Comparison of ENCODE assay signal across 1 cellular context in genomic region chr1:37931493-37932158, GRCh38.
A peak's percentile ranks its signal among the peaks of the same experiment; 100 is the strongest.
TF ChIP-seq lines count a peak whose summit lies in the region.

No MANE protein-coding gene starts in this region.

TF ChIP-seq in HepG2, 621 proteins besides CTCF, POLR2A, EP300 and RAD21 (continues in another document):
- TF ChIP-seq ADNP (CRISPR knock-in tag; IDR thresholded peaks at IDR 0.05) (no peak), TEAD3 (CRISPR knock-in tag; optimal IDR thresholded peaks at IDR 0.05; ENCODE audit: borderline replicate concordance) (no peak), CEBPZ (IDR thresholded peaks at IDR 0.05; ENCODE audit: low read length) (peak; percentile 53; the same call in 1 of the 2 replicates), IKZF4 (CRISPR knock-in tag; IDR thresholded peaks at IDR 0.05; ENCODE audit: borderline replicate concordance, low read depth, not compliant biosample characterization) (no peak), MXI1 (IDR thresholded peaks at IDR 0.05; ENCODE audit: borderline replicate concordance, low read depth, low read length) (peak; percentile 40; the same call in 1 of the 3 replicates), TFDP1 (CRISPR knock-in tag; IDR thresholded peaks at IDR 0.05; ENCODE audit: borderline replicate concordance) (0 out of 2 replicates have a peak, but pooled peaks have one; percentile 28), ZNF549 (CRISPR knock-in tag; IDR thresholded peaks at IDR 0.05) (no peak), SPEN (CRISPR knock-in tag; IDR thresholded peaks at IDR 0.05; ENCODE audit: low read depth) (no peak), GZF1 (CRISPR knock-in tag; IDR thresholded peaks at IDR 0.05) (no peak), ARNTL (CRISPR knock-in tag; IDR thresholded peaks at IDR 0.05) (no peak), PBX2 (CRISPR knock-in tag; IDR thresholded peaks at IDR 0.05) (peak; percentile 91), ZNF331 (CRISPR knock-in tag; IDR thresholded peaks at IDR 0.05) (no peak), ZNF282 (IDR thresholded peaks at IDR 0.05; ENCODE audit: partially characterized antibody) (no peak), ZNF780A (CRISPR knock-in tag; IDR thresholded peaks at IDR 0.05) (no peak), LCORL (IDR thresholded peaks at IDR 0.05) (no peak), LCORL (CRISPR knock-in tag; IDR thresholded peaks at IDR 0.05) (no peak), ZNF773 (CRISPR knock-in tag; IDR thresholded peaks at IDR 0.05; ENCODE audit: borderline replicate concordance) (no peak), CREB1 (IDR thresholded peaks at IDR 0.05) (peak; percentile 50; the same call in 1 of the 2 replicates), CREB1 (CRISPR knock-in tag; IDR thresholded peaks at IDR 0.05) (peak; percentile 69; the same call in 1 of the 2 replicates), ARID4A (CRISPR knock-in tag; IDR thresholded peaks at IDR 0.05; ENCODE audit: borderline replicate concordance) (peak; percentile 61; the same call in 1 of the 2 replicates), SKI (IDR thresholded peaks at IDR 0.05; ENCODE audit: partially characterized antibody) (no peak), ZNF644 (CRISPR knock-in tag; IDR thresholded peaks at IDR 0.05; ENCODE audit: low read depth) (no peak), ZNF30 (CRISPR knock-in tag; IDR thresholded peaks at IDR 0.05) (no peak), WIZ (CRISPR knock-in tag; IDR thresholded peaks at IDR 0.05) (no peak), SP1 (IDR thresholded peaks at IDR 0.05) (no peak), SP1 (CRISPR knock-in tag; IDR thresholded peaks at IDR 0.05) (peak; percentile 82; the same call in 1 of the 2 replicates), HNRNPLL (IDR thresholded peaks at IDR 0.05; ENCODE audit: low read depth, low read length, poor library complexity, severe bottlenecking) (peak; percentile 84), PHF8 (CRISPR knock-in tag; IDR thresholded peaks at IDR 0.05) (no peak; the same call in 1 of the 2 replicates), BCL3 (CRISPR knock-in tag; IDR thresholded peaks at IDR 0.05) (no peak), JUNB (CRISPR knock-in tag; IDR thresholded peaks at IDR 0.05; ENCODE audit: borderline replicate concordance) (no peak), POLR2G (IDR thresholded peaks at IDR 0.05; ENCODE audit: low read depth, low read length) (peak; percentile 60), SMYD3 (CRISPR knock-in tag; IDR thresholded peaks at IDR 0.05) (no peak), HOXA7 (CRISPR knock-in tag; IDR thresholded peaks at IDR 0.05) (no peak), FOXA3 (CRISPR knock-in tag; IDR thresholded peaks at IDR 0.05) (no peak), CREM (IDR thresholded peaks at IDR 0.05) (peak; percentile 56), CREM (CRISPR knock-in tag; IDR thresholded peaks at IDR 0.05) (no peak)
- TF ChIP-seq, protein P1, sequence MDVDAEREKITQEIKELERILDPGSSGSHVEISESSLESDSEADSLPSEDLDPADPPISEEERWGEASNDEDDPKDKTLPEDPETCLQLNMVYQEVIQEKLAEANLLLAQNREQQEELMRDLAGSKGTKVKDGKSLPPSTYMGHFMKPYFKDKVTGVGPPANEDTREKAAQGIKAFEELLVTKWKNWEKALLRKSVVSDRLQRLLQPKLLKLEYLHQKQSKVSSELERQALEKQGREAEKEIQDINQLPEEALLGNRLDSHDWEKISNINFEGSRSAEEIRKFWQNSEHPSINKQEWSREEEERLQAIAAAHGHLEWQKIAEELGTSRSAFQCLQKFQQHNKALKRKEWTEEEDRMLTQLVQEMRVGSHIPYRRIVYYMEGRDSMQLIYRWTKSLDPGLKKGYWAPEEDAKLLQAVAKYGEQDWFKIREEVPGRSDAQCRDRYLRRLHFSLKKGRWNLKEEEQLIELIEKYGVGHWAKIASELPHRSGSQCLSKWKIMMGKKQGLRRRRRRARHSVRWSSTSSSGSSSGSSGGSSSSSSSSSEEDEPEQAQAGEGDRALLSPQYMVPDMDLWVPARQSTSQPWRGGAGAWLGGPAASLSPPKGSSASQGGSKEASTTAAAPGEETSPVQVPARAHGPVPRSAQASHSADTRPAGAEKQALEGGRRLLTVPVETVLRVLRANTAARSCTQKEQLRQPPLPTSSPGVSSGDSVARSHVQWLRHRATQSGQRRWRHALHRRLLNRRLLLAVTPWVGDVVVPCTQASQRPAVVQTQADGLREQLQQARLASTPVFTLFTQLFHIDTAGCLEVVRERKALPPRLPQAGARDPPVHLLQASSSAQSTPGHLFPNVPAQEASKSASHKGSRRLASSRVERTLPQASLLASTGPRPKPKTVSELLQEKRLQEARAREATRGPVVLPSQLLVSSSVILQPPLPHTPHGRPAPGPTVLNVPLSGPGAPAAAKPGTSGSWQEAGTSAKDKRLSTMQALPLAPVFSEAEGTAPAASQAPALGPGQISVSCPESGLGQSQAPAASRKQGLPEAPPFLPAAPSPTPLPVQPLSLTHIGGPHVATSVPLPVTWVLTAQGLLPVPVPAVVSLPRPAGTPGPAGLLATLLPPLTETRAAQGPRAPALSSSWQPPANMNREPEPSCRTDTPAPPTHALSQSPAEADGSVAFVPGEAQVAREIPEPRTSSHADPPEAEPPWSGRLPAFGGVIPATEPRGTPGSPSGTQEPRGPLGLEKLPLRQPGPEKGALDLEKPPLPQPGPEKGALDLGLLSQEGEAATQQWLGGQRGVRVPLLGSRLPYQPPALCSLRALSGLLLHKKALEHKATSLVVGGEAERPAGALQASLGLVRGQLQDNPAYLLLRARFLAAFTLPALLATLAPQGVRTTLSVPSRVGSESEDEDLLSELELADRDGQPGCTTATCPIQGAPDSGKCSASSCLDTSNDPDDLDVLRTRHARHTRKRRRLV (CRISPR knock-in tag; IDR thresholded peaks at IDR 0.05) = no peak
- TF ChIP-seq, protein P2, sequence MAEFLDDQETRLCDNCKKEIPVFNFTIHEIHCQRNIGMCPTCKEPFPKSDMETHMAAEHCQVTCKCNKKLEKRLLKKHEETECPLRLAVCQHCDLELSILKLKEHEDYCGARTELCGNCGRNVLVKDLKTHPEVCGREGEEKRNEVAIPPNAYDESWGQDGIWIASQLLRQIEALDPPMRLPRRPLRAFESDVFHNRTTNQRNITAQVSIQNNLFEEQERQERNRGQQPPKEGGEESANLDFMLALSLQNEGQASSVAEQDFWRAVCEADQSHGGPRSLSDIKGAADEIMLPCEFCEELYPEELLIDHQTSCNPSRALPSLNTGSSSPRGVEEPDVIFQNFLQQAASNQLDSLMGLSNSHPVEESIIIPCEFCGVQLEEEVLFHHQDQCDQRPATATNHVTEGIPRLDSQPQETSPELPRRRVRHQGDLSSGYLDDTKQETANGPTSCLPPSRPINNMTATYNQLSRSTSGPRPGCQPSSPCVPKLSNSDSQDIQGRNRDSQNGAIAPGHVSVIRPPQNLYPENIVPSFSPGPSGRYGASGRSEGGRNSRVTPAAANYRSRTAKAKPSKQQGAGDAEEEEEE (CRISPR knock-in tag; IDR thresholded peaks at IDR 0.05; ENCODE audit: borderline replicate concordance) = no peak
- TF ChIP-seq, protein P3, sequence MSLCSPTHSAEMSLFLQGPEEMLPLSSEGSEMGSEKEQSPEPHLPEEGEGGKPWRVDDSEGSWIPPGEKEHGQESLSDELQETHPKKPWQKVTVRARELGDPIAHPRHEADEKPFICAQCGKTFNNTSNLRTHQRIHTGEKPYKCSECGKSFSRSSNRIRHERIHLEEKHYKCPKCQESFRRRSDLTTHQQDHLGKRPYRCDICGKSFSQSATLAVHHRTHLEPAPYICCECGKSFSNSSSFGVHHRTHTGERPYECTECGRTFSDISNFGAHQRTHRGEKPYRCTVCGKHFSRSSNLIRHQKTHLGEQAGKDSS (CRISPR knock-in tag; IDR thresholded peaks at IDR 0.05; ENCODE audit: borderline replicate concordance, low read depth) = peak; percentile 62; the same call in 1 of the 2 replicates
